8 cellular contexts compared by ENCODE assay signal in genomic region chr11:65493367-65494176, GRCh38. TPM values are rescaled to one million over a fixed set of nuclear protein-coding genes. Genes with fewer than 3 reads are reported as not detected.
DNase-seq lines count a peak whose midpoint lies in the region; ATAC-seq, FAIRE-seq and TF ChIP-seq lines count a peak whose summit lies in the region.

No MANE protein-coding gene starts in this region.

- TF ChIP-seq CTCF in kidney (IDR thresholded peaks at IDR 0.05; ENCODE audit: borderline replicate concordance, extremely low read depth, insufficient read depth), result no peak

- FAIRE-seq in kidney (lab: Jason Lieb, UNC), result no peak

- no peaks in the 10 kb centered on the region for H3K9me3 ChIP-seq in kidney (ENCODE audit: control insufficient read depth in 1 of 2, low read length in 2 of 2)
- H3K9me3 ChIP-seq in stomach smooth muscle (ENCODE audit: control insufficient read depth in 2 of 2, low read length in 2 of 2), result no peaks in the 10 kb centered on the region

- peaks cover 64 to 68% of the 10 kb centered on the region in 2 donors for H3K4me1 ChIP-seq in kidney (ENCODE audit: control insufficient read depth in 1 of 2, insufficient read depth in 1 of 2, low read depth in 1 of 2, low read length in 2 of 2)
- H3K4me1 ChIP-seq in stomach smooth muscle (ENCODE audit: control insufficient read depth, insufficient read depth, low read length), result peaks cover 90% of the 10 kb centered on the region

- peak overlapping the region; percentile 56 to 68 for H3K9ac ChIP-seq in kidney (ENCODE audit: low read length in 2 of 2)
- peak overlapping the region; percentile 85 to 86 for H3K9ac ChIP-seq in stomach smooth muscle (ENCODE audit: low read length in 2 of 2)

- H3K4me3 ChIP-seq in kidney (ENCODE audit: low read length in 2 of 2) (peak overlapping the region in 1 of 2 donors; percentile 18), stomach smooth muscle (ENCODE audit: low read length in 2 of 2) (peak overlapping the region; percentile 21 to 52)

- H3K27me3 ChIP-seq in stomach smooth muscle (ENCODE audit: control insufficient read depth in 1 of 2, insufficient read depth in 2 of 2, low read length in 2 of 2), result no peaks in the 10 kb centered on the region

- DNase-seq in AG20443 (ENCODE audit: low spot score) (peak; percentile 56), HS-27A (ENCODE audit: low read depth) (peak; percentile 98), amniotic stem cell (lab: John Stamatoyannopoulos, UW) (peak; percentile 87), kidney (peak; percentile 87), NCI-H1105 (lab: John Stamatoyannopoulos, UW) (no peak)

- intact Hi-C loops in kidney (cut with DNase I), result no loop called here

- no peaks in the 10 kb centered on the region for H3K36me3 ChIP-seq in kidney (ENCODE audit: control insufficient read depth in 1 of 2, insufficient read depth in 2 of 2, low read length in 2 of 2)
- H3K36me3 ChIP-seq in stomach smooth muscle (ENCODE audit: control insufficient read depth in 2 of 2, insufficient read depth in 2 of 2, low read length in 2 of 2), result no peaks in the 10 kb centered on the region

- ATAC-seq in HG02973 (IDR thresholded peaks at IDR 0.05; ENCODE audit: unreplicated experiment) (no peak), HG02840 (IDR thresholded peaks at IDR 0.05; ENCODE audit: low FRiP score, unreplicated experiment) (no peak)

- peak overlapping the region; percentile 98 to 99 for H3K27ac ChIP-seq in kidney (ENCODE audit: low read depth in 2 of 2, low read length in 2 of 2)
- peak overlapping the region; percentile 100 for H3K27ac ChIP-seq in stomach smooth muscle (ENCODE audit: low read length)

RNA-seq across cellular contexts. Expression of gene MALAT1, which starts 5.3 kb away (rescaled TPM):
- total RNA-seq in kidney, result 15,262 TPM
- polyA plus RNA-seq in kidney (ENCODE audit: insufficient read depth, low read depth, low replicate concordance), result 219 TPM

RNA-seq across cellular contexts. Expression of gene SCYL1, which starts 31.3 kb away (rescaled TPM):
- total RNA-seq in kidney, result 72.2 TPM
- 78.9 TPM for polyA plus RNA-seq in kidney (ENCODE audit: insufficient read depth, low read depth, low replicate concordance)
